In genomic region chr16:86910146-86910805, GRCh38 we compare ENCODE assay signal across 1 cellular context.
TF ChIP-seq lines count a peak whose summit lies in the region.

No MANE protein-coding gene starts in this region.

TF ChIP-seq in SK-N-SH, 30 proteins besides CTCF, POLR2A, EP300 and RAD21 (continued from another document):
- TF ChIP-seq REST (IDR thresholded peaks at IDR 0.05; ENCODE audit: low read depth, low read length) (no peak), TAF1 (IDR thresholded peaks at IDR 0.05; ENCODE audit: borderline replicate concordance, low read depth, low read length) (no peak), ELF1 (IDR thresholded peaks at IDR 0.05) (no peak)
